ENCODE assay signal across 3 cellular contexts in genomic region chr6:169169375-169169774, GRCh38.
TF ChIP-seq lines count a peak whose summit lies in the region.

No MANE protein-coding gene starts in this region.

TF ChIP-seq in SK-N-SH, 30 proteins besides CTCF, POLR2A, EP300 and RAD21 (continued from another document and continues in another):
- TF ChIP-seq, protein P1, sequence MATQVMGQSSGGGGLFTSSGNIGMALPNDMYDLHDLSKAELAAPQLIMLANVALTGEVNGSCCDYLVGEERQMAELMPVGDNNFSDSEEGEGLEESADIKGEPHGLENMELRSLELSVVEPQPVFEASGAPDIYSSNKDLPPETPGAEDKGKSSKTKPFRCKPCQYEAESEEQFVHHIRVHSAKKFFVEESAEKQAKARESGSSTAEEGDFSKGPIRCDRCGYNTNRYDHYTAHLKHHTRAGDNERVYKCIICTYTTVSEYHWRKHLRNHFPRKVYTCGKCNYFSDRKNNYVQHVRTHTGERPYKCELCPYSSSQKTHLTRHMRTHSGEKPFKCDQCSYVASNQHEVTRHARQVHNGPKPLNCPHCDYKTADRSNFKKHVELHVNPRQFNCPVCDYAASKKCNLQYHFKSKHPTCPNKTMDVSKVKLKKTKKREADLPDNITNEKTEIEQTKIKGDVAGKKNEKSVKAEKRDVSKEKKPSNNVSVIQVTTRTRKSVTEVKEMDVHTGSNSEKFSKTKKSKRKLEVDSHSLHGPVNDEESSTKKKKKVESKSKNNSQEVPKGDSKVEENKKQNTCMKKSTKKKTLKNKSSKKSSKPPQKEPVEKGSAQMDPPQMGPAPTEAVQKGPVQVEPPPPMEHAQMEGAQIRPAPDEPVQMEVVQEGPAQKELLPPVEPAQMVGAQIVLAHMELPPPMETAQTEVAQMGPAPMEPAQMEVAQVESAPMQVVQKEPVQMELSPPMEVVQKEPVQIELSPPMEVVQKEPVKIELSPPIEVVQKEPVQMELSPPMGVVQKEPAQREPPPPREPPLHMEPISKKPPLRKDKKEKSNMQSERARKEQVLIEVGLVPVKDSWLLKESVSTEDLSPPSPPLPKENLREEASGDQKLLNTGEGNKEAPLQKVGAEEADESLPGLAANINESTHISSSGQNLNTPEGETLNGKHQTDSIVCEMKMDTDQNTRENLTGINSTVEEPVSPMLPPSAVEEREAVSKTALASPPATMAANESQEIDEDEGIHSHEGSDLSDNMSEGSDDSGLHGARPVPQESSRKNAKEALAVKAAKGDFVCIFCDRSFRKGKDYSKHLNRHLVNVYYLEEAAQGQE (IDR thresholded peaks at IDR 0.05; ENCODE audit: low read depth, low read length), result no peak
- TF ChIP-seq SMC3 (IDR thresholded peaks at IDR 0.05; ENCODE audit: low read depth, low read length) (no peak), CHD2 (IDR thresholded peaks at IDR 0.05; ENCODE audit: low read length, partially characterized antibody) (no peak), RFX5 (IDR thresholded peaks at IDR 0.05; ENCODE audit: low read length) (no peak), TCF12 (IDR thresholded peaks at IDR 0.05) (no peak), ELF1 (IDR thresholded peaks at IDR 0.05) (no peak), TEAD4 (IDR thresholded peaks at IDR 0.05; ENCODE audit: borderline replicate concordance, insufficient read depth) (no peak), NRF1 (IDR thresholded peaks at IDR 0.05; ENCODE audit: low read depth, low read length) (no peak), GATA2 (CRISPR knock-in tag; IDR thresholded peaks at IDR 0.05) (no peak), NFIC (IDR thresholded peaks at IDR 0.05; ENCODE audit: borderline replicate concordance) (no peak), RCOR1 (IDR thresholded peaks at IDR 0.05; ENCODE audit: low read length) (no peak), SIN3A (IDR thresholded peaks at IDR 0.05; ENCODE audit: borderline replicate concordance, low read depth, low read length) (no peak), YY1 (IDR thresholded peaks at IDR 0.05; ENCODE audit: low read depth) (no peak), JUND (IDR thresholded peaks at IDR 0.05) (no peak), PBX3 (IDR thresholded peaks at IDR 0.05) (no peak)
- TF ChIP-seq, protein P2, sequence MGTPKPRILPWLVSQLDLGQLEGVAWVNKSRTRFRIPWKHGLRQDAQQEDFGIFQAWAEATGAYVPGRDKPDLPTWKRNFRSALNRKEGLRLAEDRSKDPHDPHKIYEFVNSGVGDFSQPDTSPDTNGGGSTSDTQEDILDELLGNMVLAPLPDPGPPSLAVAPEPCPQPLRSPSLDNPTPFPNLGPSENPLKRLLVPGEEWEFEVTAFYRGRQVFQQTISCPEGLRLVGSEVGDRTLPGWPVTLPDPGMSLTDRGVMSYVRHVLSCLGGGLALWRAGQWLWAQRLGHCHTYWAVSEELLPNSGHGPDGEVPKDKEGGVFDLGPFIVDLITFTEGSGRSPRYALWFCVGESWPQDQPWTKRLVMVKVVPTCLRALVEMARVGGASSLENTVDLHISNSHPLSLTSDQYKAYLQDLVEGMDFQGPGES (IDR thresholded peaks at IDR 0.05; ENCODE audit: low read depth, low read length), result no peak
- TF ChIP-seq, protein P3, sequence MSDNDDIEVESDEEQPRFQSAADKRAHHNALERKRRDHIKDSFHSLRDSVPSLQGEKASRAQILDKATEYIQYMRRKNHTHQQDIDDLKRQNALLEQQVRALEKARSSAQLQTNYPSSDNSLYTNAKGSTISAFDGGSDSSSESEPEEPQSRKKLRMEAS (IDR thresholded peaks at IDR 0.05; ENCODE audit: low read depth), result no peak

TF ChIP-seq in SK-N-SH treated with all-trans-retinoic acid at 6 μM for 48 hours, 23 proteins besides CTCF, POLR2A, EP300 and RAD21 (continued from another document):
- TF ChIP-seq POU6F1 (CRISPR knock-in tag; IDR thresholded peaks at IDR 0.05; ENCODE audit: borderline replicate concordance, low read depth) (no peak), ZFP3 (CRISPR knock-in tag; IDR thresholded peaks at IDR 0.05) (no peak), ZFP30 (CRISPR knock-in tag; IDR thresholded peaks at IDR 0.05) (no peak), ESRRG (CRISPR knock-in tag; IDR thresholded peaks at IDR 0.05) (no peak), ZNF565 (CRISPR knock-in tag; conservative IDR thresholded peaks at IDR 0.05; ENCODE audit: low read depth) (no peak), ZC3H10 (CRISPR knock-in tag; IDR thresholded peaks at IDR 0.05) (no peak), TOX (CRISPR knock-in tag; IDR thresholded peaks at IDR 0.05; ENCODE audit: borderline replicate concordance) (no peak), ZNF8 (CRISPR knock-in tag; IDR thresholded peaks at IDR 0.05) (no peak), ARNTL (CRISPR knock-in tag; IDR thresholded peaks at IDR 0.05; ENCODE audit: borderline replicate concordance, low read depth) (no peak), RARB (CRISPR knock-in tag; IDR thresholded peaks at IDR 0.05) (no peak), OSR1 (CRISPR knock-in tag; IDR thresholded peaks at IDR 0.05) (no peak)
- TF ChIP-seq, protein P4, sequence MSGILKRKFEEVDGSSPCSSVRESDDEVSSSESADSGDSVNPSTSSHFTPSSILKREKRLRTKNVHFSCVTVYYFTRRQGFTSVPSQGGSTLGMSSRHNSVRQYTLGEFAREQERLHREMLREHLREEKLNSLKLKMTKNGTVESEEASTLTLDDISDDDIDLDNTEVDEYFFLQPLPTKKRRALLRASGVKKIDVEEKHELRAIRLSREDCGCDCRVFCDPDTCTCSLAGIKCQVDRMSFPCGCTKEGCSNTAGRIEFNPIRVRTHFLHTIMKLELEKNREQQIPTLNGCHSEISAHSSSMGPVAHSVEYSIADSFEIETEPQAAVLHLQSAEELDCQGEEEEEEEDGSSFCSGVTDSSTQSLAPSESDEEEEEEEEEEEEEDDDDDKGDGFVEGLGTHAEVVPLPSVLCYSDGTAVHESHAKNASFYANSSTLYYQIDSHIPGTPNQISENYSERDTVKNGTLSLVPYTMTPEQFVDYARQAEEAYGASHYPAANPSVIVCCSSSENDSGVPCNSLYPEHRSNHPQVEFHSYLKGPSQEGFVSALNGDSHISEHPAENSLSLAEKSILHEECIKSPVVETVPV (CRISPR knock-in tag; IDR thresholded peaks at IDR 0.05), result no peak
- TF ChIP-seq, protein P5, sequence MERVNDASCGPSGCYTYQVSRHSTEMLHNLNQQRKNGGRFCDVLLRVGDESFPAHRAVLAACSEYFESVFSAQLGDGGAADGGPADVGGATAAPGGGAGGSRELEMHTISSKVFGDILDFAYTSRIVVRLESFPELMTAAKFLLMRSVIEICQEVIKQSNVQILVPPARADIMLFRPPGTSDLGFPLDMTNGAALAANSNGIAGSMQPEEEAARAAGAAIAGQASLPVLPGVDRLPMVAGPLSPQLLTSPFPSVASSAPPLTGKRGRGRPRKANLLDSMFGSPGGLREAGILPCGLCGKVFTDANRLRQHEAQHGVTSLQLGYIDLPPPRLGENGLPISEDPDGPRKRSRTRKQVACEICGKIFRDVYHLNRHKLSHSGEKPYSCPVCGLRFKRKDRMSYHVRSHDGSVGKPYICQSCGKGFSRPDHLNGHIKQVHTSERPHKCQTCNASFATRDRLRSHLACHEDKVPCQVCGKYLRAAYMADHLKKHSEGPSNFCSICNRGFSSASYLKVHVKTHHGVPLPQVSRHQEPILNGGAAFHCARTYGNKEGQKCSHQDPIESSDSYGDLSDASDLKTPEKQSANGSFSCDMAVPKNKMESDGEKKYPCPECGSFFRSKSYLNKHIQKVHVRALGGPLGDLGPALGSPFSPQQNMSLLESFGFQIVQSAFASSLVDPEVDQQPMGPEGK (CRISPR knock-in tag; IDR thresholded peaks at IDR 0.05; ENCODE audit: borderline replicate concordance), result no peak
- TF ChIP-seq, protein P6, sequence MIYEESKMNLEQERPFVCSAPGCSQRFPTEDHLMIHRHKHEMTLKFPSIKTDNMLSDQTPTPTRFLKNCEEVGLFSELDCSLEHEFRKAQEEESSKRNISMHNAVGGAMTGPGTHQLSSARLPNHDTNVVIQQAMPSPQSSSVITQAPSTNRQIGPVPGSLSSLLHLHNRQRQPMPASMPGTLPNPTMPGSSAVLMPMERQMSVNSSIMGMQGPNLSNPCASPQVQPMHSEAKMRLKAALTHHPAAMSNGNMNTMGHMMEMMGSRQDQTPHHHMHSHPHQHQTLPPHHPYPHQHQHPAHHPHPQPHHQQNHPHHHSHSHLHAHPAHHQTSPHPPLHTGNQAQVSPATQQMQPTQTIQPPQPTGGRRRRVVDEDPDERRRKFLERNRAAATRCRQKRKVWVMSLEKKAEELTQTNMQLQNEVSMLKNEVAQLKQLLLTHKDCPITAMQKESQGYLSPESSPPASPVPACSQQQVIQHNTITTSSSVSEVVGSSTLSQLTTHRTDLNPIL (CRISPR knock-in tag; IDR thresholded peaks at IDR 0.05; ENCODE audit: low read depth), result no peak

TF ChIP-seq in WTC11, 78 proteins besides CTCF, POLR2A, EP300 and RAD21 (continued from another document):
- TF ChIP-seq E2F5 (CRISPR knock-in tag; IDR thresholded peaks at IDR 0.05) (no peak), AFF4 (CRISPR knock-in tag; IDR thresholded peaks at IDR 0.05; ENCODE audit: borderline replicate concordance) (no peak), CREB1 (CRISPR knock-in tag; IDR thresholded peaks at IDR 0.05) (no peak), OVOL2 (CRISPR knock-in tag; IDR thresholded peaks at IDR 0.05; ENCODE audit: borderline replicate concordance) (no peak), HMGA2 (CRISPR knock-in tag; IDR thresholded peaks at IDR 0.05) (no peak)
- TF ChIP-seq, protein P7, sequence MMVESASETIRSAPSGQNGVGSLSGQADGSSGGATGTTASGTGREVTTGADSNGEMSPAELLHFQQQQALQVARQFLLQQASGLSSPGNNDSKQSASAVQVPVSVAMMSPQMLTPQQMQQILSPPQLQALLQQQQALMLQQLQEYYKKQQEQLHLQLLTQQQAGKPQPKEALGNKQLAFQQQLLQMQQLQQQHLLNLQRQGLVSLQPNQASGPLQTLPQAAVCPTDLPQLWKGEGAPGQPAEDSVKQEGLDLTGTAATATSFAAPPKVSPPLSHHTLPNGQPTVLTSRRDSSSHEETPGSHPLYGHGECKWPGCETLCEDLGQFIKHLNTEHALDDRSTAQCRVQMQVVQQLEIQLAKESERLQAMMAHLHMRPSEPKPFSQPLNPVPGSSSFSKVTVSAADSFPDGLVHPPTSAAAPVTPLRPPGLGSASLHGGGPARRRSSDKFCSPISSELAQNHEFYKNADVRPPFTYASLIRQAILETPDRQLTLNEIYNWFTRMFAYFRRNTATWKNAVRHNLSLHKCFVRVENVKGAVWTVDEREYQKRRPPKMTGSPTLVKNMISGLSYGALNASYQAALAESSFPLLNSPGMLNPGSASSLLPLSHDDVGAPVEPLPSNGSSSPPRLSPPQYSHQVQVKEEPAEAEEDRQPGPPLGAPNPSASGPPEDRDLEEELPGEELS (CRISPR knock-in tag; IDR thresholded peaks at IDR 0.05), result no peak
